In genomic region chr16:68263559-68264127, GRCh38 we compare ENCODE assay signal across 8 cellular contexts. TPM values are rescaled to one million over a fixed set of nuclear protein-coding genes. Genes with fewer than 3 reads are reported as not detected.
A peak's percentile ranks its signal among the peaks of the same experiment; 100 is the strongest.
DNase-seq lines count a peak whose midpoint lies in the region; ATAC-seq, FAIRE-seq and TF ChIP-seq lines count a peak whose summit lies in the region.

No MANE protein-coding gene starts in this region.

- CTCF ChIA-PET in endothelial cell of umbilical vein (lab: Charles Lee), result interaction anchor here (0.7 to 6.3 kb wide), 24 partner anchors 9 to 170 kb away, joined by 3 to 212 read pairs (median 9); partner anchors contain the start of genes ESRP2, PLA2G15, PRMT7 and SLC7A6OS

- no peaks in the 10 kb centered on the region for H3K9me3 Mint-ChIP-seq in progenitor cell of endocrine pancreas (ENCODE audit: low read depth)

- no peaks in the 10 kb centered on the region for H3K9me2 ChIP-seq in MM.1S (replicated peaks; ENCODE audit: insufficient read depth, low read length)

- H3K9me3 ChIP-seq in MM.1S (replicated peaks; ENCODE audit: insufficient read depth, low read length) (no peaks in the 10 kb centered on the region), endothelial cell of umbilical vein (replicated peaks; ENCODE audit: control insufficient read depth, insufficient read depth, low read length) (no peaks in the 10 kb centered on the region)

- H3K27ac Mint-ChIP-seq in progenitor cell of endocrine pancreas, result peak overlapping the region; percentile 93

- H3F3A ChIP-seq in MM.1S (ENCODE audit: insufficient read depth, low read length), result peaks cover 28% of the 10 kb centered on the region

- H3K36me3 Mint-ChIP-seq in progenitor cell of endocrine pancreas (ENCODE audit: insufficient read depth), result no peaks in the 10 kb centered on the region

- BruUV-seq in endothelial cell of umbilical vein (replicated peaks; lab: Mats Ljungman, UMichigan), result TSS peak; percentile 72

- intact Hi-C loops in endothelial cell of umbilical vein (cut with micrococcal nuclease), result loop anchor here (1.0 to 2.0 kb wide), 2 partner anchors 19 to 25 kb away; partner anchors contain the start of gene PLA2G15

- H3K4me2 ChIP-seq in MM.1S (ENCODE audit: low read depth, low read length) (peak overlapping the region; percentile 96), endothelial cell of umbilical vein (ENCODE audit: insufficient read depth, low read length) (peak overlapping the region; percentile 68)

- H2AFZ ChIP-seq in MM.1S (ENCODE audit: low read length) (peak overlapping the region; percentile 63), endothelial cell of umbilical vein (ENCODE audit: low read depth, low read length) (peak overlapping the region; percentile 83)

- dilution Hi-C loops in endothelial cell of umbilical vein (cut with MboI; ENCODE audit: extremely low pct_ligation_motif_present, low sequenced_read_pairs), result no loop called here

- DNase-seq in MM.1S (no peak), endothelial cell of umbilical vein (ENCODE audit: low read depth, low spot score) (no peak), progenitor cell of endocrine pancreas (ENCODE audit: low spot score, unreplicated experiment) (no peak), NCI-H1417 treated with DMSO at 0.1 percent for 48 hours (lab: John Stamatoyannopoulos, UW) (no peak), cerebellar nuclear complex (lab: John Stamatoyannopoulos, UW) (no peak), DMS53 (lab: John Stamatoyannopoulos, UW) (no peak)
- DNase-seq in NK-92 treated with Interleukin-12 subunit alpha and Interleukin-12 subunit beta, amount 100 ng/mL, for 24 hours (lab: John Stamatoyannopoulos, UW), result no peak

- H3K27ac ChIP-seq in MM.1S (ENCODE audit: low read length) (peak overlapping the region; percentile 75), endothelial cell of umbilical vein (ENCODE audit: insufficient read depth, low read depth, low read length) (peak overlapping the region; percentile 91)

- H3K4me3 ChIP-seq in MM.1S (ENCODE audit: low read length) (peak overlapping the region; percentile 73), endothelial cell of umbilical vein (replicated peaks in 1 of 3; ENCODE audit: insufficient read depth in 1 of 3, low read depth in 1 of 3, low read length in 3 of 3) (peak overlapping the region; percentile 35 to 69 (median 66))

- H4K20me1 ChIP-seq in MM.1S (ENCODE audit: insufficient read depth, low read length) (no peaks in the 10 kb centered on the region), endothelial cell of umbilical vein (replicated peaks; ENCODE audit: control insufficient read depth, extremely low read depth, insufficient read depth, low read length) (no peaks in the 10 kb centered on the region)

- peaks cover 22% of the 10 kb centered on the region for H3K27me3 Mint-ChIP-seq in progenitor cell of endocrine pancreas

- H3K27me3 ChIP-seq in MM.1S (replicated peaks; ENCODE audit: insufficient read depth, low read length), result no peaks in the 10 kb centered on the region
- no peaks in the 10 kb centered on the region for H3K27me3 ChIP-seq in endothelial cell of umbilical vein (ENCODE audit: control insufficient read depth in 2 of 2, insufficient read depth in 2 of 2, low read length in 2 of 2)

- peaks cover 10% of the 10 kb centered on the region for H3K4me1 Mint-ChIP-seq in progenitor cell of endocrine pancreas (ENCODE audit: low read depth)

- no peak for TF ChIP-seq POLR2A in endothelial cell of umbilical vein (IDR thresholded peaks at IDR 0.05; ENCODE audit: low read depth, low read length)

- POLR2A ChIA-PET in endothelial cell of umbilical vein (lab: Charles Lee), result interaction anchor here (0.8 to 1.9 kb wide), 5 partner anchors 8 to 61 kb away, joined by 3 to 11 read pairs (median 3); partner anchors contain the start of genes PRMT7 and SLC7A6OS

- no peaks in the 10 kb centered on the region for H3K9me1 ChIP-seq in endothelial cell of umbilical vein (replicated peaks; ENCODE audit: control insufficient read depth, extremely low read depth, insufficient read depth, low read length)

- FAIRE-seq in endothelial cell of umbilical vein (lab: Jason Lieb, UNC), result peak; percentile 76

- H3K36me3 ChIP-seq in MM.1S (replicated peaks; ENCODE audit: insufficient read depth, low read length) (peaks cover 10% of the 10 kb centered on the region), endothelial cell of umbilical vein (ENCODE audit: control insufficient read depth in 2 of 2, extremely low read depth in 1 of 2, insufficient read depth in 2 of 2, low read length in 2 of 2) (peaks cover 0 to 15% of the 10 kb centered on the region in 2 experiments)

- peak overlapping the region; percentile 79 for H3K9ac ChIP-seq in MM.1S (ENCODE audit: low read length)
- peak overlapping the region; percentile 91 for H3K9ac ChIP-seq in endothelial cell of umbilical vein (replicated peaks; ENCODE audit: extremely low read depth, insufficient read depth, low read length)

- H3K79me2 ChIP-seq in MM.1S (ENCODE audit: low read length) (peaks cover 89% of the 10 kb centered on the region), endothelial cell of umbilical vein (ENCODE audit: control insufficient read depth, insufficient read depth, low read length) (peaks cover 42% of the 10 kb centered on the region)

- ATAC-seq in GM19025 (IDR thresholded peaks at IDR 0.05; ENCODE audit: low read depth, unreplicated experiment), result peak; percentile 4

- peaks cover 48% of the 10 kb centered on the region for H3K4me1 ChIP-seq in MM.1S (ENCODE audit: low read length)
- H3K4me1 ChIP-seq in endothelial cell of umbilical vein (ENCODE audit: control insufficient read depth, extremely low read depth, insufficient read depth, low read length), result peaks cover 25% of the 10 kb centered on the region

- TF ChIP-seq CTCF in MM.1S (IDR thresholded peaks at IDR 0.05; ENCODE audit: low read length) (no peak), endothelial cell of umbilical vein (IDR thresholded peaks at IDR 0.05; ENCODE audit: extremely low read depth in 1 of 2, insufficient read depth in 1 of 2, low read depth in 1 of 2, low read length in 2 of 2) (no peak), progenitor cell of endocrine pancreas (IDR thresholded peaks at IDR 0.05; ENCODE audit: unreplicated experiment) (no peak)

- H3K4me3 Mint-ChIP-seq in progenitor cell of endocrine pancreas (ENCODE audit: low read depth), result peak overlapping the region; percentile 83

TF ChIP-seq in endothelial cell of umbilical vein, 7 proteins besides CTCF, POLR2A, EP300 and RAD21 (continues in another document):
- TF ChIP-seq POLR2AphosphoS5 (IDR thresholded peaks at IDR 0.05; ENCODE audit: insufficient read depth, low read depth, low read length), result no peak

RNA-seq across cellular contexts. Expression of gene SLC7A6, which starts 0.7 kb away (rescaled TPM):
- total RNA-seq in endothelial cell of umbilical vein (68.0 and 68.7 TPM in 2 replicates), progenitor cell of endocrine pancreas (11.3 and 11.6 TPM in 2 replicates)
- 86.5 and 92.0 TPM in 2 replicates for polyA plus RNA-seq in endothelial cell of umbilical vein
- polyA plus RNA-seq in endothelial cell of umbilical vein (2011; cell fraction: cytosol; rRNA removed), result 29.2 and 31.1 TPM in 2 replicates
- polyA plus RNA-seq in endothelial cell of umbilical vein (2011; cell fraction: nucleus; rRNA removed), result 261 and 278 TPM in 2 replicates
- polyA plus RNA-seq in endothelial cell of umbilical vein (2012), result 42.1 and 42.7 TPM in 2 replicates
- polyA minus RNA-seq in endothelial cell of umbilical vein, result 295 and 328 TPM in 2 replicates
- 30.9 TPM for polyA minus RNA-seq in endothelial cell of umbilical vein (2011; cell fraction: cytosol; rRNA and poly(A)+ RNA removed)
- polyA minus RNA-seq in endothelial cell of umbilical vein (2011; cell fraction: nucleus; rRNA and poly(A)+ RNA removed), result 113 and 174 TPM in 2 replicates

RNA-seq across cellular contexts. Expression of gene PLA2G15, which starts 18.5 kb away (rescaled TPM):
- total RNA-seq in endothelial cell of umbilical vein (24.0 and 24.3 TPM in 2 replicates), progenitor cell of endocrine pancreas (18.8 and 20.9 TPM in 2 replicates)
- polyA plus RNA-seq in endothelial cell of umbilical vein, result 41.8 and 45.4 TPM in 2 replicates
- polyA plus RNA-seq in endothelial cell of umbilical vein (2011; cell fraction: cytosol; rRNA removed), result 21.1 and 23.7 TPM in 2 replicates
- 20.0 and 20.8 TPM in 2 replicates for polyA plus RNA-seq in endothelial cell of umbilical vein (2011; cell fraction: nucleus; rRNA removed)
- polyA plus RNA-seq in endothelial cell of umbilical vein (2012), result 25.3 and 38.2 TPM in 2 replicates
- polyA minus RNA-seq in endothelial cell of umbilical vein, result 28.4 and 36.6 TPM in 2 replicates
- 6.1 TPM for polyA minus RNA-seq in endothelial cell of umbilical vein (2011; cell fraction: cytosol; rRNA and poly(A)+ RNA removed)
- 8.0 and 8.3 TPM in 2 replicates for polyA minus RNA-seq in endothelial cell of umbilical vein (2011; cell fraction: nucleus; rRNA and poly(A)+ RNA removed)

RNA-seq across cellular contexts. Expression of gene ESRP2, which starts 27.7 kb away (rescaled TPM):
- total RNA-seq in endothelial cell of umbilical vein (0.66 and 0.99 TPM in 2 replicates), progenitor cell of endocrine pancreas (82.3 and 88.6 TPM in 2 replicates)
- polyA plus RNA-seq in endothelial cell of umbilical vein, result 0.57 and 0.70 TPM in 2 replicates
- 0.32 and 0.34 TPM in 2 replicates for polyA plus RNA-seq in endothelial cell of umbilical vein (2011; cell fraction: cytosol; rRNA removed)
- polyA plus RNA-seq in endothelial cell of umbilical vein (2011; cell fraction: nucleus; rRNA removed), result 1.5 and 3.2 TPM in 2 replicates
- polyA plus RNA-seq in endothelial cell of umbilical vein (2012), result 0.44 and 0.80 TPM in 2 replicates
- 0.87 and 1.9 TPM in 2 replicates for polyA minus RNA-seq in endothelial cell of umbilical vein
- polyA minus RNA-seq in endothelial cell of umbilical vein (2011; cell fraction: cytosol; rRNA and poly(A)+ RNA removed), result 27.9 TPM
- polyA minus RNA-seq in endothelial cell of umbilical vein (2011; cell fraction: nucleus; rRNA and poly(A)+ RNA removed), result 0.29 TPM in 1 of 2 replicates, not detected in the other

RNA-seq across cellular contexts. Expression of gene SLC7A6OS, which starts 47.1 kb away (rescaled TPM):
- total RNA-seq in endothelial cell of umbilical vein, result 22.0 and 22.9 TPM in 2 replicates
- polyA plus RNA-seq in endothelial cell of umbilical vein, result 7.1 and 8.3 TPM in 2 replicates
- polyA plus RNA-seq in endothelial cell of umbilical vein (2011; cell fraction: cytosol; rRNA removed), result 7.5 and 7.8 TPM in 2 replicates
- 22.1 and 25.3 TPM in 2 replicates for polyA plus RNA-seq in endothelial cell of umbilical vein (2011; cell fraction: nucleus; rRNA removed)
- polyA plus RNA-seq in endothelial cell of umbilical vein (2012), result 11.1 and 13.5 TPM in 2 replicates
- 10.5 and 11.7 TPM in 2 replicates for polyA minus RNA-seq in endothelial cell of umbilical vein
- 8.7 TPM for polyA minus RNA-seq in endothelial cell of umbilical vein (2011; cell fraction: cytosol; rRNA and poly(A)+ RNA removed)
- polyA minus RNA-seq in endothelial cell of umbilical vein (2011; cell fraction: nucleus; rRNA and poly(A)+ RNA removed), result 17.4 and 18.6 TPM in 2 replicates
- total RNA-seq in progenitor cell of endocrine pancreas, result 23.9 and 25.9 TPM in 2 replicates

RNA-seq across cellular contexts. Expression of gene PRMT7, which starts 47.2 kb away (rescaled TPM):
- total RNA-seq in endothelial cell of umbilical vein (33.8 and 43.4 TPM in 2 replicates), progenitor cell of endocrine pancreas (60.0 and 70.5 TPM in 2 replicates)
- polyA plus RNA-seq in endothelial cell of umbilical vein, result 54.6 and 57.9 TPM in 2 replicates
- polyA plus RNA-seq in endothelial cell of umbilical vein (2011; cell fraction: cytosol; rRNA removed), result 30.6 and 34.2 TPM in 2 replicates
- polyA plus RNA-seq in endothelial cell of umbilical vein (2011; cell fraction: nucleus; rRNA removed), result 255 and 271 TPM in 2 replicates
- 29.6 and 30.4 TPM in 2 replicates for polyA plus RNA-seq in endothelial cell of umbilical vein (2012)
- 52.7 and 66.7 TPM in 2 replicates for polyA minus RNA-seq in endothelial cell of umbilical vein
- 44.1 TPM for polyA minus RNA-seq in endothelial cell of umbilical vein (2011; cell fraction: cytosol; rRNA and poly(A)+ RNA removed)
- 52.5 and 55.0 TPM in 2 replicates for polyA minus RNA-seq in endothelial cell of umbilical vein (2011; cell fraction: nucleus; rRNA and poly(A)+ RNA removed)

Comparison
In these comparisons a context has a peak if more than half of its experiments do, and no peak if none do; other contexts are left out.
1. RNA of gene ESRP2, which starts 27.7 kb away (total RNA-seq): 82.3 to 88.6 TPM in progenitor cell of endocrine pancreas; 0.66 to 0.99 TPM in endothelial cell of umbilical vein; every median in the first group is over 10 times any median in the second.